Comparison of ENCODE assay signal across 19 cellular contexts in the genomic region with DNA sequence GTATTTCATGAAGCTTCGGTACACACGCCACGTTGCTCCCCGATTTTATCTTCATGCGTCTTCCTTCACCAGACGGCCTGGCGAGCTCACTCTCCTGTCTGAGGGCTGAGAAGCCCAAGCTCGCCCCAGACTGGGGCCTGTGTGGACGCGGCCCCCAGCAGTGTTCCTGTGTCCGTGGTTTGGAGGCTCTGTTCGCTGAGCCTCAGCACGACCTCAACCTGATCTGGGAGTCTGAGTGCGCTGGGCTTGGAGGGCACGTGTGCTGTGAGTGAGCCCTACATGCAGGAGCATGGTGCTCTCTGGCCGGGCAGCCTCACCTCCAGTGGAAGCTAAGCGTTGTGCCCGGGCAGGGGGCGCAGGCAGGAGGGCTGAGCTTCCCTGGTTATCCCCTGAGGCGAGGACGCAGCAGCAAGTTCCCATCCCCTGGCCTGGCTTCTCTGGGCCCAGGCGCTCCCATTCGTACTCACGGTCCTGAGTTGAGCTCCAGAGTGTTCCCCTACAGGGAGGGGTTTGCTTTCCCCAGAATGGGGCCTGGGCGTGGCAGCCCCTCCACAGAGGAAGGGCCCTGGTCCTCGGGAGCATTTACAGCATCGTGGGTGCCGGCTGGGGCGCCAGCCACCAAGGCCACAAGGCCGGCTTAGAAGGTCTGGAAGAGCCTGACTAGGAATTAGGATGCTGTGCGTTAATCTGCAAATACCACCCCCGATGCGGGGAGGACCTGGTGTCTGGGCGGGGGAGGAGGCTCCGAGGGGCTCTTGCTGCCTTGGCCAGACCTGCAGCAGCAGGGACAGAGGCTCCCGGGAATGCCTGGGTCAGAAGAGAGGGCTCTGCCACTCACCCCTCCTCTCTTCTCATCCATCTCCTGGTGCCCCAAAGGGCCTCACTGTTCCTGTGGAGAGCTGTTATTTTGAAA.
DNase-seq lines count a peak whose midpoint lies in the region; FAIRE-seq and TF ChIP-seq lines count a peak whose summit lies in the region.
"Had no signal": no experiment of that assay in that cellular context is flagged by ENCODE, and none has a peak within 500 bp of the region (broad histone marks: within the 10 kb centered on the region; RNA-seq: fewer than 3 reads in every experiment).

No MANE protein-coding gene starts in this region.

- no peak overlapping the region for H4K8ac ChIP-seq in mesenchymal stem cell (ENCODE audit: low read length)

- TF ChIP-seq CTCF in chondrocyte (IDR thresholded peaks at IDR 0.05): no peak
- no peak for TF ChIP-seq CTCF in nephron (IDR thresholded peaks at IDR 0.05; ENCODE audit: unreplicated experiment in 3 of 3)
- no peak for TF ChIP-seq CTCF in type B pancreatic cell (conservative IDR thresholded peaks at IDR 0.05)

- H2AFZ ChIP-seq in mesenchymal stem cell (ENCODE audit: low read depth, low read length): no peak overlapping the region

- FAIRE-seq in H54 (lab: Jason Lieb, UNC): no peak

- H3K9ac ChIP-seq in mesenchymal stem cell (ENCODE audit: low read length): no peak overlapping the region
- H3K9ac ChIP-seq: BLaER1 treated with 17β-estradiol and CSF1 and Interleukin-3, amounts not matched to agents 10 nM and 100 nM; KMS-11 had no signal

- no peak overlapping the region for H3K23ac ChIP-seq in mesenchymal stem cell (ENCODE audit: low read length in 2 of 2)

- H3K27me3 ChIP-seq in mesenchymal stem cell (ENCODE audit: control insufficient read depth in 1 of 2, insufficient read depth in 1 of 2, low read length in 2 of 2): peaks cover 0 to 7% of the 10 kb centered on the region in 2 experiments
- H3K27me3 ChIP-seq: BLaER1 treated with 17β-estradiol and CSF1 and Interleukin-3, amounts not matched to agents 10 nM and 100 nM; Peyer's patch had no signal

- H3K4ac ChIP-seq in mesenchymal stem cell (ENCODE audit: low read depth in 1 of 2, low read length in 2 of 2): no peak overlapping the region

- no peaks in the 10 kb centered on the region for H3K9me3 Mint-ChIP-seq in chondrocyte (ENCODE audit: low read depth)
- no peaks in the 10 kb centered on the region for H3K9me3 Mint-ChIP-seq in nephron
- H3K9me3 Mint-ChIP-seq in type B pancreatic cell: no peaks in the 10 kb centered on the region

- H3K4me3 Mint-ChIP-seq in chondrocyte (ENCODE audit: unreplicated experiment): no peak overlapping the region
- H3K4me3 Mint-ChIP-seq in nephron: peak overlapping the region; percentile 50 to 72 (median 70)
- H3K4me3 Mint-ChIP-seq in type B pancreatic cell: no peak overlapping the region

- no peaks in the 10 kb centered on the region for H3K36me3 Mint-ChIP-seq in chondrocyte (ENCODE audit: low read depth)
- H3K36me3 Mint-ChIP-seq in nephron (ENCODE audit: low read depth): no peaks in the 10 kb centered on the region
- H3K36me3 Mint-ChIP-seq in type B pancreatic cell: no peaks in the 10 kb centered on the region

- no peak overlapping the region for H3K18ac ChIP-seq in mesenchymal stem cell (ENCODE audit: low read depth in 1 of 2, low read length in 2 of 2)

- no peak for TF ChIP-seq POLR2A in H54 (IDR thresholded peaks at IDR 0.05; ENCODE audit: low read depth, low read length)

- no peak overlapping the region for H4K91ac ChIP-seq in mesenchymal stem cell (ENCODE audit: low read length)

- peak; percentile 23 for DNase-seq in activated CD4-positive, CD25-positive, alpha-beta regulatory T cell treated with anti-CD3 and anti-CD28 coated beads, Interleukin-2, amount 50 U/mL, for 72 hours
- DNase-seq in activated CD4-positive, CD25-positive, alpha-beta regulatory T cell (lab: John Stamatoyannopoulos, UW): no peak
- DNase-seq in chondrocyte (ENCODE audit: low spot score) (peak; percentile 71), type B pancreatic cell (ENCODE audit: extremely low spot score, unreplicated experiment) (no peak), NOMO-1 (lab: John Stamatoyannopoulos, UW; ENCODE audit: unreplicated experiment in 2 of 2) (no peak), mesenchymal stem cell (no peak), H54 (ENCODE audit: insufficient read length, low spot score) (no peak)
- DNase-seq: GOT3, NCI-H1092 treated with DMSO at 0.1 percent for 48 hours, NCI-H187, NCI-H2171, NCI-H446 treated with DMSO at 0.1 percent for 48 hours, NCI-H82, Peyer's patch, SHP77 treated with DMSO at 0.1 percent for 48 hours had no signal

- H3K27me3 Mint-ChIP-seq in chondrocyte (ENCODE audit: low read depth) (peaks cover 29% of the 10 kb centered on the region), nephron (ENCODE audit: low read depth) (peaks cover 79% of the 10 kb centered on the region), type B pancreatic cell (peaks cover 27% of the 10 kb centered on the region)

- H2BK120ac ChIP-seq in mesenchymal stem cell (ENCODE audit: low read depth, low read length): no peak overlapping the region

- no peaks in the 10 kb centered on the region for H3K36me3 ChIP-seq in mesenchymal stem cell (ENCODE audit: control insufficient read depth in 1 of 2, insufficient read depth in 2 of 2, low read depth in 1 of 2, low read length in 2 of 2)
- H3K36me3 ChIP-seq: BLaER1 treated with 17β-estradiol and CSF1 and Interleukin-3, amounts not matched to agents 10 nM and 100 nM; Peyer's patch had no signal

- H3K27ac ChIP-seq in mesenchymal stem cell (ENCODE audit: low read length, poor library complexity, severe bottlenecking): no peak overlapping the region
- H3K27ac ChIP-seq: 22Rv1; BLaER1 treated with 17β-estradiol and CSF1 and Interleukin-3, amounts not matched to agents 10 nM and 100 nM; KMS-11; Peyer's patch had no signal

- 81% methylated on average over 35 of the region's 36 CpGs for WGBS in mesenchymal stem cell

- H2BK5ac ChIP-seq in mesenchymal stem cell (ENCODE audit: low read depth, low read length, poor library complexity, severe bottlenecking): no peak overlapping the region

- peaks cover 5% of the 10 kb centered on the region for H3K4me1 ChIP-seq in mesenchymal stem cell (ENCODE audit: control insufficient read depth, insufficient read depth, low read depth, low read length)
- H3K4me1 ChIP-seq: Peyer's patch had no signal

- H3K27ac Mint-ChIP-seq in chondrocyte (ENCODE audit: unreplicated experiment) (no peak overlapping the region), nephron (peak overlapping the region; percentile 42 to 51 (median 45)), type B pancreatic cell (peak overlapping the region; percentile 58)

- H3K4me3 ChIP-seq in mesenchymal stem cell (ENCODE audit: insufficient read depth in 1 of 2, low read depth in 1 of 2, low read length in 2 of 2): no peak overlapping the region
- H3K4me3 ChIP-seq: BLaER1 treated with 17β-estradiol and CSF1 and Interleukin-3, amounts not matched to agents 10 nM and 100 nM; Peyer's patch had no signal

- no peak overlapping the region for H3K4me2 ChIP-seq in mesenchymal stem cell (ENCODE audit: low read length, poor library complexity, severe bottlenecking)
- H3K4me2 ChIP-seq: BLaER1 treated with 17β-estradiol and CSF1 and Interleukin-3, amounts not matched to agents 10 nM and 100 nM; KMS-11 had no signal

- no peaks in the 10 kb centered on the region for H3K79me1 ChIP-seq in mesenchymal stem cell (replicated peaks; ENCODE audit: low read length, poor library complexity, severe bottlenecking)

- H3K4me1 Mint-ChIP-seq in chondrocyte (ENCODE audit: low read depth) (no peaks in the 10 kb centered on the region), nephron (peaks cover 25% of the 10 kb centered on the region), type B pancreatic cell (ENCODE audit: unreplicated experiment) (peaks cover 6% of the 10 kb centered on the region)

- H2AK5ac ChIP-seq in mesenchymal stem cell (ENCODE audit: low read length, severe bottlenecking): no peak overlapping the region

- no peak overlapping the region for H2BK12ac ChIP-seq in mesenchymal stem cell (ENCODE audit: low read length in 2 of 2)

- H2BK15ac ChIP-seq in mesenchymal stem cell (ENCODE audit: low read depth, poor library complexity, severe bottlenecking): no peak overlapping the region

- no peak overlapping the region for H3K14ac ChIP-seq in mesenchymal stem cell (ENCODE audit: low read length in 2 of 2)

- H3K9me3 ChIP-seq in mesenchymal stem cell (ENCODE audit: control insufficient read depth, low read length): no peaks in the 10 kb centered on the region
- H3K9me3 ChIP-seq: Peyer's patch had no signal

Comparison
In these comparisons a context has a peak if more than half of its experiments do, and no peak if none do; other contexts are left out.
1. DNase-seq: peak in activated CD4-positive, CD25-positive, alpha-beta regulatory T cell treated with anti-CD3 and anti-CD28 coated beads, Interleukin-2, amount 50 U/mL, for 72 hours (single experiment) and chondrocyte (single experiment); none in activated CD4-positive, CD25-positive, alpha-beta regulatory T cell (0 of 4), type B pancreatic cell (single experiment), NOMO-1 (0 of 2), mesenchymal stem cell (single experiment) and H54 (single experiment).
2. H3K4me3 Mint-ChIP-seq: peak in nephron (3 of 3); none in chondrocyte (single experiment) and type B pancreatic cell (single experiment).